21 cellular contexts compared by ENCODE assay signal in the genomic region with DNA sequence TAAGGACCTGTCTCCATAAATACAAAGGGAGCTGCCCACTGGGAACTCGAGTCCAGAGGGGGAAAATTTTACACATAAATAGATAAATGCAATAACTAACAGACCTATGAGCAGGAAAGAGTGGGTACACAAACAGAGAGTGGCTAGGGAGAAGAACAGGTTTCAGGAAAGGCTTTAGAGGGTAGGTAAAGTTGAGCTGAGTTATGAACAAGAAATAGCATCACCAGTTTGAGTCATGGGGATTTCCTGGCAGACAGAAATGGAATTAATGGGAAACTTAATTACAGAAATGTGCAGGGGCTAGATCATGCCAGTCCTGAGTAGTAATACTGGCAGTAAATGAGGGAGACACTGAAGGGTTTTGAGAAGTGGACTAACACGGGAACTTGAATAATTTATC. TPM values are rescaled to one million over a fixed set of nuclear protein-coding genes. Genes with fewer than 3 reads are reported as not detected.
"Had no signal": no experiment of that assay in that cellular context is flagged by ENCODE, and none has a peak within 500 bp of the region (broad histone marks: within the 10 kb centered on the region; RNA-seq: fewer than 3 reads in every experiment).

No MANE protein-coding gene starts in this region.

- FAIRE-seq: endothelial cell of umbilical vein, kidney, small intestine had no signal

- H3K4me3 ChIP-seq: coronary artery, esophagus muscularis mucosa, gastroesophageal sphincter had no signal

- DNase-seq: effector CD4-positive, alpha-beta T cell; endodermal cell; immature natural killer cell; kidney; natural killer cell; posterior cingulate gyrus; right cardiac atrium; small intestine; stimulated activated CD4-positive, alpha-beta T cell treated with anti-CD3 and anti-CD28 coated beads, Interleukin-12 subunit alpha, Interleukin-12 subunit beta, amount 100 ng/mL, for 4 hours; stimulated activated naive CD4-positive, alpha-beta T cell treated with Interleukin-2 at 50 U/mL for 16 hours; trophoblast cell had no signal

- ATAC-seq: gastroesophageal sphincter, natural killer cell, right cardiac atrium had no signal

- H3K36me3 ChIP-seq: esophagus muscularis mucosa, gastroesophageal sphincter had no signal

RNA-seq across cellular contexts. Expression of a gene that starts 58.0 kb away (rescaled TPM):
- total RNA-seq: chondrocyte, dermis microvascular lymphatic vessel endothelial cell, endothelial cell of umbilical vein, esophagus muscularis mucosa, fibroblast of villous mesenchyme, gastroesophageal sphincter, kidney, liver, myocyte, natural killer cell, osteocyte, right cardiac atrium had no signal
